Comparison of ENCODE assay signal across 18 cellular contexts in the genomic region with DNA sequence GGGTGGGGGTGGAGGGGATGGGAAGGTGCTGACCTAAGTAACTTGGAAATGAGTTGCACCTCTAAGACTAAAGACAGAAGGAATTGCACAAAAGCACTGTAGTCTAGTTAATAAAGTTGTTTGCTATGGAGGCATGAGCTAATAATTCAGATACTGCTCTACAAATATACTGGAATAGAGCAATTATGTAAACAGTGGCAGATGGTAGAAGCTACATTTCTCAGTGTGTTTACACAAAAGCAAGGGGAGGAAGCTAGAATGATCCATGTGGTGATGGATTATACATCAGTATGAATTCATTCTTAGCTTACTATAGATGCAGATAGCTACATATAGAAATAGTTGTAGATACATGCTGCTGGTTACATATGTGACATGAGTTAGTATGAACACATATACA. TPM values are rescaled to one million over a fixed set of nuclear protein-coding genes. Genes with fewer than 3 reads are reported as not detected.
DNase-seq lines count a peak whose midpoint lies in the region; ATAC-seq and TF ChIP-seq lines count a peak whose summit lies in the region.
"Had no signal": no experiment of that assay in that cellular context is flagged by ENCODE, and none has a peak within 500 bp of the region (broad histone marks: within the 10 kb centered on the region; RNA-seq: fewer than 3 reads in every experiment).

No MANE protein-coding gene starts in this region.

- peak; percentile 4 for DNase-seq in NCI-H1092 treated with DMSO at 0.1 percent for 48 hours (lab: John Stamatoyannopoulos, UW)
- no peak for DNase-seq in NCI-H1092 (lab: John Stamatoyannopoulos, UW)
- peak; percentile 92 for DNase-seq in DMS53 (lab: John Stamatoyannopoulos, UW)
- DNase-seq in NCI-H748 treated with DMSO at 0.1 percent for 48 hours (lab: John Stamatoyannopoulos, UW) = peak; percentile 54
- peak; percentile 50 for DNase-seq in fibroblast of peridontal ligament (ENCODE audit: extremely low read depth)
- DNase-seq in NCI-H2107 treated with DMSO at 0.1 percent for 48 hours (lab: John Stamatoyannopoulos, UW; ENCODE audit: unreplicated experiment) = no peak
- DNase-seq in KBM-7 = no peak
- no peak for DNase-seq in right lobe of liver
- DNase-seq: activated CD8-positive, alpha-beta memory T cell treated with anti-CD3 and anti-CD28 coated beads for 24 hours; DMS79 treated with DMSO at 0.1 percent for 48 hours; dorsolateral prefrontal cortex; glutamatergic neuron; right cardiac atrium; SIG-M5 had no signal

- no peak for TF ChIP-seq POLR2A in right lobe of liver (IDR thresholded peaks at IDR 0.05)

- H3K4me3 ChIP-seq in right lobe of liver = no peak overlapping the region
- H3K4me3 ChIP-seq: cardiac muscle cell, dorsolateral prefrontal cortex had no signal

- no peak overlapping the region for H3K27ac ChIP-seq in right lobe of liver
- H3K27ac ChIP-seq: 22Rv1, cardiac muscle cell, dorsolateral prefrontal cortex, VCaP had no signal

- intact Hi-C loops in right lobe of liver (cut with DNase I) = no loop called here

- ATAC-seq in right lobe of liver = no peak
- ATAC-seq: right cardiac atrium; stimulated activated memory B cell treated with anti-CD40 and anti-IgM and Interleukin-4, amounts not matched to agents 10 μg/mL and 1 μg/mL and 100 μg/mL, for 72 hours had no signal

- TF ChIP-seq CTCF in right lobe of liver (IDR thresholded peaks at IDR 0.05) = no peak

- no peaks in the 10 kb centered on the region for H3K4me1 ChIP-seq in right lobe of liver

- H3K9me3 ChIP-seq in right lobe of liver = no peaks in the 10 kb centered on the region

- no peaks in the 10 kb centered on the region for H3K36me3 ChIP-seq in right lobe of liver
- H3K36me3 ChIP-seq: cardiac muscle cell had no signal

- in situ Hi-C loops in KBM-7 (cut with MboI; ENCODE audit: low pct_unique_long_range_greater_than_20kb, low sequenced_read_pairs) = no loop called here

- H3K27me3 ChIP-seq in right lobe of liver = no peaks in the 10 kb centered on the region
- H3K27me3 ChIP-seq: cardiac muscle cell, dorsolateral prefrontal cortex had no signal

RNA-seq across cellular contexts. Expression of gene UBE2F, which starts 27.6 kb away (rescaled TPM):
- total RNA-seq in right lobe of liver = 10 to 100 TPM; 23.3 to 44.9 (median 28.3) TPM

Comparison
In these comparisons a context has a peak if more than half of its experiments do, and no peak if none do; other contexts are left out.
1. DNase-seq: peak in NCI-H1092 treated with DMSO at 0.1 percent for 48 hours (single experiment), DMS53 (single experiment), NCI-H748 treated with DMSO at 0.1 percent for 48 hours (single experiment) and fibroblast of peridontal ligament (single experiment); none in NCI-H1092 (single experiment), NCI-H2107 treated with DMSO at 0.1 percent for 48 hours (single experiment), KBM-7 (single experiment) and right lobe of liver (0 of 3).